ENCODE assay signal across 8 cellular contexts in the genomic region with DNA sequence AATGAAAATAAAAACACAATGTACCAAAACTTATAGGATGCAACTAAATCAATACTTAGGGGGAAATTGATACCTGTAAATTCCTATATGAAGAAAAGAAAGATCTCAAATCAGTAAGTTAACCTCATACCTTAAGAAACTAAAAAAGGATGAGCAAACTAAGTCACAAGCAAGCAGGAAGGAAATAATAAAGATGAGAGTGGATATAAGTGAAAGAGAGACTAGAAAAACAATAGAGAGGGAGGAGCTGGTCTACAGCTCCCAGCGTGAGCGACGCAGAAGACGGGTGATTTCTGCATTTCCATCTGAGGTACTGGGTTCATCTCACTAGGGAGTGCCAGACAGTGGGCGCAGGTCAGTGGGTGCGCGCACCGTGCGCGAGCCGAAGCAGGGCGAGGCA.
A peak's percentile ranks its signal among the peaks of the same experiment; 100 is the strongest.
DNase-seq lines count a peak whose midpoint lies in the region; ATAC-seq, FAIRE-seq and TF ChIP-seq lines count a peak whose summit lies in the region.
"Not testable (repeated sequence)": the region's sequence is repeated elsewhere in the genome, so short reads cannot be mapped to it uniquely, and the experiment has no call there.

No MANE protein-coding gene starts in this region.

- H4K20me1 ChIP-seq in OCI-LY3 (ENCODE audit: insufficient read depth, low read length); endothelial cell of umbilical vein (replicated peaks; ENCODE audit: control insufficient read depth, extremely low read depth, insufficient read depth, low read length): not testable (repeated sequence)

- peaks cover 21% of the 10 kb centered on the region for H3K4me1 Mint-ChIP-seq in activated naive CD4-positive, alpha-beta T cell treated with anti-CD3 and anti-CD28 coated beads, Interleukin-2, amount 10 ng/mL, durations not matched to agents 7 days and 5 days

- POLR2A ChIA-PET in AG04449 (lab: Yijun Ruan, JAX); endothelial cell of umbilical vein (lab: Charles Lee): not testable (repeated sequence)

- not testable (repeated sequence) for BruUV-seq in endothelial cell of umbilical vein (replicated peaks; lab: Mats Ljungman, UMichigan)

- H3K9me3 ChIP-seq in OCI-LY3 (ENCODE audit: insufficient read depth, low read length); endothelial cell of umbilical vein (replicated peaks; ENCODE audit: control insufficient read depth, insufficient read depth, low read length); mononuclear cell (ENCODE audit: low read depth, low read length): not testable (repeated sequence)

- intact Hi-C loops in endothelial cell of umbilical vein (cut with micrococcal nuclease) = not testable (repeated sequence)

- ATAC-seq in GM19324 (IDR thresholded peaks at IDR 0.05; ENCODE audit: low FRiP score, unreplicated experiment) (peak; percentile 73), HG02610 (IDR thresholded peaks at IDR 0.05; ENCODE audit: unreplicated experiment) (peak; percentile 66), HG03460 (IDR thresholded peaks at IDR 0.05; ENCODE audit: unreplicated experiment) (peak; percentile 62)

- not testable (repeated sequence) for H3K27me3 ChIP-seq in OCI-LY3 (ENCODE audit: low read depth, low read length); endothelial cell of umbilical vein (ENCODE audit: control insufficient read depth in 2 of 2, insufficient read depth in 2 of 2, low read length in 2 of 2); mononuclear cell (ENCODE audit: insufficient read depth, low read length)

- TF ChIP-seq POLR2A in endothelial cell of umbilical vein (IDR thresholded peaks at IDR 0.05; ENCODE audit: low read depth, low read length) = not testable (repeated sequence)

- not testable (repeated sequence) for FAIRE-seq in endothelial cell of umbilical vein (lab: Jason Lieb, UNC)

- H2AFZ ChIP-seq in OCI-LY3 (ENCODE audit: low read depth, low read length); endothelial cell of umbilical vein (ENCODE audit: low read depth, low read length): not testable (repeated sequence)

- TF ChIP-seq CTCF in AG04449 (IDR thresholded peaks at IDR 0.05; ENCODE audit: insufficient read depth, low read length, missing control alignments); OCI-LY3 (IDR thresholded peaks at IDR 0.05; ENCODE audit: low read depth, low read length); endothelial cell of umbilical vein (IDR thresholded peaks at IDR 0.05; ENCODE audit: extremely low read depth in 1 of 2, insufficient read depth in 1 of 2, low read depth in 1 of 2, low read length in 2 of 2): not testable (repeated sequence)

- not testable (repeated sequence) for H3K79me2 ChIP-seq in OCI-LY3 (ENCODE audit: low read length); endothelial cell of umbilical vein (ENCODE audit: control insufficient read depth, insufficient read depth, low read length)

- H3K9me1 ChIP-seq in endothelial cell of umbilical vein (replicated peaks; ENCODE audit: control insufficient read depth, extremely low read depth, insufficient read depth, low read length) = not testable (repeated sequence)

- not testable (repeated sequence) for H3K9me3 Mint-ChIP-seq in activated naive CD4-positive, alpha-beta T cell treated with anti-CD3 and anti-CD28 coated beads, Interleukin-2, amount 10 ng/mL, durations not matched to agents 7 days and 5 days

- not testable (repeated sequence) for DNase-seq in AG04449 (ENCODE audit: low read depth, low spot score); activated naive CD4-positive, alpha-beta T cell treated with anti-CD3 and anti-CD28 coated beads, Interleukin-2, amount 10 ng/mL, durations not matched to agents 7 days and 5 days
- peak; percentile 6 for DNase-seq in endothelial cell of umbilical vein (ENCODE audit: low read depth, low spot score)

- peak overlapping the region; percentile 66 for H3K4me2 ChIP-seq in OCI-LY3 (ENCODE audit: low read length)
- H3K4me2 ChIP-seq in endothelial cell of umbilical vein (ENCODE audit: insufficient read depth, low read length) = peak overlapping the region; percentile 31

- peak overlapping the region; percentile 30 for H3K4me3 ChIP-seq in AG04449 (ENCODE audit: low read depth, low read length)
- peak overlapping the region; percentile 78 for H3K4me3 ChIP-seq in OCI-LY3 (ENCODE audit: low read length)
- peak overlapping the region in 1 of 3 experiments; percentile 23 for H3K4me3 ChIP-seq in endothelial cell of umbilical vein (replicated peaks in 1 of 3; ENCODE audit: insufficient read depth in 1 of 3, low read depth in 1 of 3, low read length in 3 of 3)
- H3K4me3 ChIP-seq in mononuclear cell (ENCODE audit: low read length) = peak overlapping the region; percentile 16

- not testable (repeated sequence) for H3K4me1 ChIP-seq in OCI-LY3 (ENCODE audit: low read length); endothelial cell of umbilical vein (ENCODE audit: control insufficient read depth, extremely low read depth, insufficient read depth, low read length); mononuclear cell (ENCODE audit: insufficient read depth, low read length)

- not testable (repeated sequence) for H3K27me3 Mint-ChIP-seq in activated naive CD4-positive, alpha-beta T cell treated with anti-CD3 and anti-CD28 coated beads, Interleukin-2, amount 10 ng/mL, durations not matched to agents 7 days and 5 days

- peak overlapping the region; percentile 73 for H3K4me3 Mint-ChIP-seq in activated naive CD4-positive, alpha-beta T cell treated with anti-CD3 and anti-CD28 coated beads, Interleukin-2, amount 10 ng/mL, durations not matched to agents 7 days and 5 days

- dilution Hi-C loops in endothelial cell of umbilical vein (cut with MboI; ENCODE audit: extremely low pct_ligation_motif_present, low sequenced_read_pairs) = not testable (repeated sequence)

- H3K27ac ChIP-seq in OCI-LY3 (ENCODE audit: low read length); endothelial cell of umbilical vein (ENCODE audit: insufficient read depth, low read depth, low read length): not testable (repeated sequence)

- not testable (repeated sequence) for H3K36me3 ChIP-seq in OCI-LY3 (replicated peaks; ENCODE audit: low read depth, low read length); endothelial cell of umbilical vein (ENCODE audit: control insufficient read depth in 2 of 2, extremely low read depth in 1 of 2, insufficient read depth in 2 of 2, low read length in 2 of 2)

- peak overlapping the region; percentile 48; the same call in 1 of the 2 replicates for H3K9ac ChIP-seq in OCI-LY3 (ENCODE audit: low read length)
- H3K9ac ChIP-seq in endothelial cell of umbilical vein (replicated peaks; ENCODE audit: extremely low read depth, insufficient read depth, low read length) = not testable (repeated sequence)

- CTCF ChIA-PET in AG04449 (lab: Yijun Ruan, JAX); activated naive CD4-positive, alpha-beta T cell treated with anti-CD3 and anti-CD28 coated beads, Interleukin-2, amount 10 ng/mL, durations not matched to agents 7 days and 5 days (lab: Charles Lee): not testable (repeated sequence)
- CTCF ChIA-PET in endothelial cell of umbilical vein (lab: Charles Lee) = interaction anchor here (1.1 kb wide), 1 partner anchor 147 kb away, joined by 4 read pairs; no protein-coding TSS in a partner anchor

- not testable (repeated sequence) for H3K36me3 Mint-ChIP-seq in activated naive CD4-positive, alpha-beta T cell treated with anti-CD3 and anti-CD28 coated beads, Interleukin-2, amount 10 ng/mL, durations not matched to agents 7 days and 5 days

- H3K27ac Mint-ChIP-seq in activated naive CD4-positive, alpha-beta T cell treated with anti-CD3 and anti-CD28 coated beads, Interleukin-2, amount 10 ng/mL, durations not matched to agents 7 days and 5 days = peak overlapping the region; percentile 83
